ENCODE assay signal across 8 cellular contexts in the genomic region with DNA sequence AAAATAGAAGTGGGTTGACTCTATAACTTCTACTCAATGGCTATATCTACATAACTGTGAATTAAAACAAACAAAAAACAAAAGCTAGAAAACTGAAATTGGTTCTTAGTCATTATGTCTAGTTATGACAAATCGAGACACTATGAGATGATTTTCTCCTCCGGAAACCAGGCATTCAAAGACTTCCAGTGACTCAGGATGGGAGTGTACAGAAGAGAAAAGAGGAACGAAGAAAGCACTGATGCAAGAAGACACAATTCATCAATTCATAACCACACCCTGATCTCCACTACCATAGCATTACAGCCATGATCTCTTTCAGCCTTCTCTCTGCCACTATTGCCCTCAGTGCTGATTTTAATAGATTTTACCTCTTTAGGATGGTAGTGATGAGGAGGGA.
DNase-seq lines count a peak whose midpoint lies in the region; ATAC-seq and TF ChIP-seq lines count a peak whose summit lies in the region.

No MANE protein-coding gene starts in this region.

- H3K36me3 Mint-ChIP-seq in activated CD4-positive, alpha-beta memory T cell treated with anti-CD3 and anti-CD28 coated beads for 36 hours = no peaks in the 10 kb centered on the region
- no peaks in the 10 kb centered on the region for H3K36me3 Mint-ChIP-seq in neural progenitor cell

- no peak overlapping the region for H3K4me3 ChIP-seq in AG10803 (ENCODE audit: low read length)
- H3K4me3 ChIP-seq in astrocyte of the spinal cord (ENCODE audit: low read depth, low read length) = no peak overlapping the region
- H3K4me3 ChIP-seq in right lobe of liver = no peak overlapping the region
- no peak overlapping the region for H3K4me3 ChIP-seq in neural progenitor cell

- peak; percentile 63 for DNase-seq in AG10803 (ENCODE audit: low read depth)
- peak; percentile 32 for DNase-seq in GM20000 (ENCODE audit: low spot score)
- peak; percentile 63 for DNase-seq in astrocyte of the spinal cord (ENCODE audit: low read depth, low spot score)
- DNase-seq in activated CD4-positive, alpha-beta memory T cell treated with anti-CD3 and anti-CD28 coated beads for 36 hours = no peak
- DNase-seq in right lobe of liver = no peak
- no peak for DNase-seq in middle frontal gyrus (ENCODE audit: extremely low spot score, low spot score)
- DNase-seq in neural progenitor cell (ENCODE audit: low spot score) = no peak

- in situ Hi-C loops in astrocyte of the spinal cord (cut with HindIII; ENCODE audit: low sequenced_read_pairs) = no loop called here

- no peak for TF ChIP-seq CTCF in AG10803 (conservative IDR thresholded peaks at IDR 0.05; ENCODE audit: low read length)
- no peak for TF ChIP-seq CTCF in GM20000 (IDR thresholded peaks at IDR 0.05; ENCODE audit: extremely low read depth, missing control alignments)
- TF ChIP-seq CTCF in astrocyte of the spinal cord (IDR thresholded peaks at IDR 0.05; ENCODE audit: low read depth, low read length) = no peak
- no peak for TF ChIP-seq CTCF in right lobe of liver (IDR thresholded peaks at IDR 0.05)
- no peak for TF ChIP-seq CTCF in neural progenitor cell (IDR thresholded peaks at IDR 0.05)

- POLR2A ChIA-PET in activated CD4-positive, alpha-beta memory T cell treated with anti-CD3 and anti-CD28 coated beads for 36 hours (lab: Charles Lee) = no interaction called here

- H3K4me2 ChIP-seq in neural progenitor cell = no peak overlapping the region

- H3F3A ChIP-seq in neural progenitor cell (ENCODE audit: low read depth) = no peaks in the 10 kb centered on the region

- CTCF ChIA-PET in activated CD4-positive, alpha-beta memory T cell treated with anti-CD3 and anti-CD28 coated beads for 36 hours (lab: Charles Lee) = no interaction called here

- peak; percentile 100 for ATAC-seq in HG03432 (IDR thresholded peaks at IDR 0.05; ENCODE audit: unreplicated experiment)
- ATAC-seq in right lobe of liver = no peak

- peaks cover 3% of the 10 kb centered on the region for H3K9me3 Mint-ChIP-seq in activated CD4-positive, alpha-beta memory T cell treated with anti-CD3 and anti-CD28 coated beads for 36 hours
- peaks cover 3% of the 10 kb centered on the region for H3K9me3 Mint-ChIP-seq in neural progenitor cell

- H3K27ac ChIP-seq in right lobe of liver (no peak overlapping the region), neural progenitor cell (no peak overlapping the region)

- H3K4me1 Mint-ChIP-seq in activated CD4-positive, alpha-beta memory T cell treated with anti-CD3 and anti-CD28 coated beads for 36 hours (ENCODE audit: low read depth) = no peaks in the 10 kb centered on the region
- no peaks in the 10 kb centered on the region for H3K4me1 Mint-ChIP-seq in neural progenitor cell

- no peak overlapping the region for H3K27ac Mint-ChIP-seq in activated CD4-positive, alpha-beta memory T cell treated with anti-CD3 and anti-CD28 coated beads for 36 hours
- H3K27ac Mint-ChIP-seq in neural progenitor cell = no peak overlapping the region

- no peaks in the 10 kb centered on the region for H3K27me3 Mint-ChIP-seq in activated CD4-positive, alpha-beta memory T cell treated with anti-CD3 and anti-CD28 coated beads for 36 hours
- no peaks in the 10 kb centered on the region for H3K27me3 Mint-ChIP-seq in neural progenitor cell (ENCODE audit: insufficient read depth, low read depth)

- no peak overlapping the region for H3K9ac ChIP-seq in neural progenitor cell

- no peaks in the 10 kb centered on the region for H3K27me3 ChIP-seq in right lobe of liver
- H3K27me3 ChIP-seq in neural progenitor cell = no peaks in the 10 kb centered on the region

- H4K20me1 ChIP-seq in neural progenitor cell (ENCODE audit: low read depth) = no peaks in the 10 kb centered on the region

- H3K36me3 ChIP-seq in right lobe of liver (no peaks in the 10 kb centered on the region), neural progenitor cell (no peaks in the 10 kb centered on the region)

- H3K9me3 ChIP-seq in right lobe of liver = no peaks in the 10 kb centered on the region
- peaks cover 7% of the 10 kb centered on the region for H3K9me3 ChIP-seq in neural progenitor cell (ENCODE audit: low read depth)

- no peaks in the 10 kb centered on the region for H3K79me2 ChIP-seq in neural progenitor cell (ENCODE audit: low read depth)

- intact Hi-C loops in activated CD4-positive, alpha-beta memory T cell treated with anti-CD3 and anti-CD28 coated beads for 36 hours (cut with micrococcal nuclease) = no loop called here
- intact Hi-C loops in right lobe of liver (cut with DNase I) = no loop called here

- H2AFZ ChIP-seq in neural progenitor cell (replicated peaks) = no peak overlapping the region

- TF ChIP-seq POLR2A in right lobe of liver (IDR thresholded peaks at IDR 0.05) = no peak

- H3K4me1 ChIP-seq in right lobe of liver = no peaks in the 10 kb centered on the region
- H3K4me1 ChIP-seq in neural progenitor cell = no peaks in the 10 kb centered on the region

- WGBS in right lobe of liver (ENCODE audit: insufficient coverage, low coverage, low lambda C conversion rate, missing lambda C conversion rate) = 58% methylated on average over 3 of the region's 3 CpGs

- H3K4me3 Mint-ChIP-seq in activated CD4-positive, alpha-beta memory T cell treated with anti-CD3 and anti-CD28 coated beads for 36 hours = no peak overlapping the region
- H3K4me3 Mint-ChIP-seq in neural progenitor cell = no peak overlapping the region

Comparison
In these comparisons a context has a peak if more than half of its experiments do, and no peak if none do; other contexts are left out.
1. DNase-seq: peak in AG10803 (single experiment), GM20000 (single experiment) and astrocyte of the spinal cord (single experiment); none in activated CD4-positive, alpha-beta memory T cell treated with anti-CD3 and anti-CD28 coated beads for 36 hours (single experiment), right lobe of liver (0 of 3), middle frontal gyrus (single experiment) and neural progenitor cell (single experiment).